Comparison of ENCODE assay signal across 8 cellular contexts in genomic region chr19:47273313-47274070, GRCh38. TPM values are rescaled to one million over a fixed set of nuclear protein-coding genes. Genes with fewer than 3 reads are reported as not detected.
A peak's percentile ranks its signal among the peaks of the same experiment; 100 is the strongest.
DNase-seq lines count a peak whose midpoint lies in the region; ATAC-seq lines count a peak whose summit lies in the region.

No MANE protein-coding gene starts in this region.

- peak overlapping the region; percentile 92 to 99 (median 98) for H3K4me2 ChIP-seq in BLaER1 treated with 17β-estradiol and CSF1 and Interleukin-3, amounts not matched to agents 10 nM and 100 nM

- WGBS in ectodermal cell, 2 experiments = 0% methylated on average over 54 of the region's 54 CpGs

- peak overlapping the region; percentile 80 to 97 (median 91) for H3K27ac ChIP-seq in BLaER1 treated with 17β-estradiol and CSF1 and Interleukin-3, amounts not matched to agents 10 nM and 100 nM
- H3K27ac ChIP-seq in ectodermal cell (ENCODE audit: insufficient read depth, low read depth, low read length, poor library complexity, severe bottlenecking) = peak overlapping the region; percentile 93

- peak overlapping the region; percentile 98 for H3K27ac Mint-ChIP-seq in activated CD8-positive, alpha-beta T cell treated with anti-CD3 and anti-CD28 coated beads, Interleukin-2, amount 10 ng/mL, durations not matched to agents 7 days and 5 days

- H3K9me3 ChIP-seq in BLaER1 treated with 17β-estradiol and CSF1 and Interleukin-3, amounts not matched to agents 10 nM and 100 nM (replicated peaks in 1 of 11) = no peaks in the 10 kb centered on the region
- H3K9me3 ChIP-seq in ectodermal cell (ENCODE audit: control insufficient read depth, low read length) = no peaks in the 10 kb centered on the region

- no peaks in the 10 kb centered on the region for H3K27me3 Mint-ChIP-seq in activated CD8-positive, alpha-beta T cell treated with anti-CD3 and anti-CD28 coated beads, Interleukin-2, amount 10 ng/mL, durations not matched to agents 7 days and 5 days (ENCODE audit: low read depth)

- peak overlapping the region; percentile 93 for H3K4me3 Mint-ChIP-seq in activated CD8-positive, alpha-beta T cell treated with anti-CD3 and anti-CD28 coated beads, Interleukin-2, amount 10 ng/mL, durations not matched to agents 7 days and 5 days

- ATAC-seq in GM19324 (IDR thresholded peaks at IDR 0.05; ENCODE audit: low FRiP score, unreplicated experiment) = peak; percentile 54
- peak; percentile 69 for ATAC-seq in HG03460 (IDR thresholded peaks at IDR 0.05; ENCODE audit: unreplicated experiment)
- ATAC-seq in activated CD8-positive, alpha-beta T cell treated with anti-CD3 and anti-CD28 coated beads, Interleukin-2, amount 10 ng/mL, durations not matched to agents 7 days and 5 days = peak; percentile 80

- H3K4me3 ChIP-seq in BLaER1 treated with 17β-estradiol and CSF1 and Interleukin-3, amounts not matched to agents 10 nM and 100 nM = peak overlapping the region; percentile 65 to 83 (median 70)
- H3K4me3 ChIP-seq in ectodermal cell (ENCODE audit: insufficient read depth, low read depth, low read length) = peak overlapping the region; percentile 69

- H3K4me1 Mint-ChIP-seq in activated CD8-positive, alpha-beta T cell treated with anti-CD3 and anti-CD28 coated beads, Interleukin-2, amount 10 ng/mL, durations not matched to agents 7 days and 5 days (ENCODE audit: low read depth) = peaks cover 27% of the 10 kb centered on the region

- H4K20me1 ChIP-seq in BLaER1 treated with 17β-estradiol and CSF1 and Interleukin-3, amounts not matched to agents 10 nM and 100 nM = peaks cover 13 to 35% (median 18%) of the 10 kb centered on the region in 11 experiments; a peak in 20 of 22 replicates

- H3K4me1 ChIP-seq in BLaER1 treated with 17β-estradiol and CSF1 and Interleukin-3, amounts not matched to agents 10 nM and 100 nM = peaks cover 36 to 59% (median 51%) of the 10 kb centered on the region in 10 experiments
- H3K4me1 ChIP-seq in ectodermal cell (ENCODE audit: control insufficient read depth, insufficient read depth, low read length) = peaks cover 16% of the 10 kb centered on the region

- POLR2A ChIA-PET in activated CD8-positive, alpha-beta T cell treated with anti-CD3 and anti-CD28 coated beads, Interleukin-2, amount 10 ng/mL, durations not matched to agents 7 days and 5 days (lab: Charles Lee) = interaction anchor here (0.7 to 3.4 kb wide), 15 partner anchors 11 to 226 kb away, joined by 3 to 43 read pairs (median 4); partner anchors contain the start of genes CCDC9, KPTN, SAE1 and ZC3H4

- DNase-seq in NCI-H82 treated with DMSO at 0.1 percent for 48 hours (lab: John Stamatoyannopoulos, UW; ENCODE audit: unreplicated experiment) (peak; percentile 91), medulla oblongata (ENCODE audit: extremely low spot score) (peak; percentile 92)
- DNase-seq in activated CD8-positive, alpha-beta T cell treated with anti-CD3 and anti-CD28 coated beads, Interleukin-2, amount 10 ng/mL, durations not matched to agents 7 days and 5 days = peak; percentile 94
- peak; percentile 82 to 85 (median 83) for DNase-seq in stimulated activated CD4-positive, alpha-beta T cell treated with anti-CD3 and anti-CD28 coated beads, TNF-alpha, amount 100 ng/mL, for 4 hours (ENCODE audit: low read depth in 3 of 3)

- peaks cover 7 to 16% (median 14%) of the 10 kb centered on the region in 11 experiments; a peak in 18 of 22 replicates for H3K27me3 ChIP-seq in BLaER1 treated with 17β-estradiol and CSF1 and Interleukin-3, amounts not matched to agents 10 nM and 100 nM
- peaks cover 11% of the 10 kb centered on the region for H3K27me3 ChIP-seq in ectodermal cell (ENCODE audit: control insufficient read depth, insufficient read depth, low read length, poor library complexity, severe bottlenecking)

- peaks cover 34% of the 10 kb centered on the region for H3K36me3 Mint-ChIP-seq in activated CD8-positive, alpha-beta T cell treated with anti-CD3 and anti-CD28 coated beads, Interleukin-2, amount 10 ng/mL, durations not matched to agents 7 days and 5 days (ENCODE audit: low read depth)

- H3K9ac ChIP-seq in BLaER1 treated with 17β-estradiol and CSF1 and Interleukin-3, amounts not matched to agents 10 nM and 100 nM = peak overlapping the region; percentile 83 to 93 (median 88)

- H3K9me3 Mint-ChIP-seq in activated CD8-positive, alpha-beta T cell treated with anti-CD3 and anti-CD28 coated beads, Interleukin-2, amount 10 ng/mL, durations not matched to agents 7 days and 5 days (ENCODE audit: insufficient read depth) = no peaks in the 10 kb centered on the region

- CTCF ChIA-PET in activated CD8-positive, alpha-beta T cell treated with anti-CD3 and anti-CD28 coated beads, Interleukin-2, amount 10 ng/mL, durations not matched to agents 7 days and 5 days (lab: Charles Lee) = interaction anchor here (0.8 to 3.8 kb wide), 9 partner anchors 12 to 155 kb away, joined by 3 to 32 read pairs (median 5); partner anchors contain the start of gene CCDC9

- peaks cover 22 to 35% (median 30%) of the 10 kb centered on the region in 11 experiments for H3K36me3 ChIP-seq in BLaER1 treated with 17β-estradiol and CSF1 and Interleukin-3, amounts not matched to agents 10 nM and 100 nM
- peaks cover 6% of the 10 kb centered on the region for H3K36me3 ChIP-seq in ectodermal cell (ENCODE audit: control insufficient read depth, insufficient read depth, low read length)

RNA-seq across cellular contexts. Expression of gene INAFM1, which starts 1.2 kb away (rescaled TPM):
- total RNA-seq in activated CD8-positive, alpha-beta T cell treated with anti-CD3 and anti-CD28 coated beads, Interleukin-2, amount 10 ng/mL, durations not matched to agents 7 days and 5 days = 10 to 100 TPM; 12.9 to 14.3 TPM
- polyA plus RNA-seq in ectodermal cell (2013, experiment 1 of 4) = 8.4 TPM
- polyA plus RNA-seq in ectodermal cell (2013, experiment 2 of 4) = 9.1 TPM
- polyA plus RNA-seq in ectodermal cell (2013, experiment 3 of 4) = 9.6 TPM
- 10.0 TPM for polyA plus RNA-seq in ectodermal cell (2013, experiment 4 of 4)

RNA-seq across cellular contexts. Expression of gene CCDC9, which starts 17.2 kb away (rescaled TPM):
- 10 to 100 TPM; 30.0 to 32.1 TPM for total RNA-seq in activated CD8-positive, alpha-beta T cell treated with anti-CD3 and anti-CD28 coated beads, Interleukin-2, amount 10 ng/mL, durations not matched to agents 7 days and 5 days
- polyA plus RNA-seq in ectodermal cell (2013, experiment 1 of 4) = 35.5 TPM
- 34.5 TPM for polyA plus RNA-seq in ectodermal cell (2013, experiment 2 of 4)
- polyA plus RNA-seq in ectodermal cell (2013, experiment 3 of 4) = 21.2 TPM
- 21.1 TPM for polyA plus RNA-seq in ectodermal cell (2013, experiment 4 of 4)

RNA-seq across cellular contexts. Expression of gene C5AR1, which starts 36.2 kb away (rescaled TPM):
- 1 to 10 TPM; 1.0 to 1.8 TPM for total RNA-seq in activated CD8-positive, alpha-beta T cell treated with anti-CD3 and anti-CD28 coated beads, Interleukin-2, amount 10 ng/mL, durations not matched to agents 7 days and 5 days
- polyA plus RNA-seq in ectodermal cell (2013, experiment 1 of 4) = not detected
- 0.37 TPM for polyA plus RNA-seq in ectodermal cell (2013, experiment 2 of 4)
- polyA plus RNA-seq in ectodermal cell (2013, experiment 3 of 4) = 0.16 TPM
- polyA plus RNA-seq in ectodermal cell (2013, experiment 4 of 4) = 0.12 TPM

RNA-seq across cellular contexts. Expression of gene BBC3, which starts 42.5 kb away (rescaled TPM):
- total RNA-seq in activated CD8-positive, alpha-beta T cell treated with anti-CD3 and anti-CD28 coated beads, Interleukin-2, amount 10 ng/mL, durations not matched to agents 7 days and 5 days = 10 to 100 TPM; 15.7 to 16.8 TPM
- 17.5 TPM for polyA plus RNA-seq in ectodermal cell (2013, experiment 1 of 4)
- 15.1 TPM for polyA plus RNA-seq in ectodermal cell (2013, experiment 2 of 4)
- 14.1 TPM for polyA plus RNA-seq in ectodermal cell (2013, experiment 3 of 4)
- 15.8 TPM for polyA plus RNA-seq in ectodermal cell (2013, experiment 4 of 4)

RNA-seq across cellular contexts. Expression of gene C5AR2, which starts 58.5 kb away (rescaled TPM):
- total RNA-seq in activated CD8-positive, alpha-beta T cell treated with anti-CD3 and anti-CD28 coated beads, Interleukin-2, amount 10 ng/mL, durations not matched to agents 7 days and 5 days = under 1 TPM; 0.05 to 0.21 TPM
- not detected for polyA plus RNA-seq in ectodermal cell (2013, experiment 1 of 4)
- polyA plus RNA-seq in ectodermal cell (2013, experiment 2 of 4) = not detected
- polyA plus RNA-seq in ectodermal cell (2013, experiment 3 of 4) = not detected
- polyA plus RNA-seq in ectodermal cell (2013, experiment 4 of 4) = not detected

Comparison
In these comparisons a context has a peak if more than half of its experiments do, and no peak if none do; other contexts are left out.
1. Peak in every context shown above with its lines: DNase-seq, ATAC-seq, H3K4me3 ChIP-seq and H3K27ac ChIP-seq.